Comparison of ENCODE assay signal across 11 cellular contexts in genomic region chr22:42072606-42073330, GRCh38. TPM values are rescaled to one million over a fixed set of nuclear protein-coding genes. Genes with fewer than 3 reads are reported as not detected.
DNase-seq lines count a peak whose midpoint lies in the region; ATAC-seq and TF ChIP-seq lines count a peak whose summit lies in the region.
"Had no signal": no experiment of that assay in that cellular context is flagged by ENCODE, and none has a peak within 500 bp of the region (broad histone marks: within the 10 kb centered on the region; RNA-seq: fewer than 3 reads in every experiment).

No MANE protein-coding gene starts in this region.

- H3K36me3 Mint-ChIP-seq in activated naive CD8-positive, alpha-beta T cell treated with anti-CD3 and anti-CD28 coated beads, Interleukin-2, amount 50 U/mL, for 24 hours (ENCODE audit: low read depth) = peaks cover 3% of the 10 kb centered on the region
- H3K36me3 Mint-ChIP-seq in natural killer cell (no peaks in the 10 kb centered on the region), osteocyte (ENCODE audit: unreplicated experiment) (no peaks in the 10 kb centered on the region)

- in situ Hi-C loops in mammary epithelial cell (cut with MboI; ENCODE audit: low sequenced_read_pairs in 2 of 2) = no loop called here

- H2AFZ ChIP-seq in mammary epithelial cell (ENCODE audit: low read depth, low read length) = no peak overlapping the region

- no peaks in the 10 kb centered on the region for H3K27me3 Mint-ChIP-seq in activated naive CD8-positive, alpha-beta T cell treated with anti-CD3 and anti-CD28 coated beads, Interleukin-2, amount 50 U/mL, for 24 hours
- H3K27me3 Mint-ChIP-seq in natural killer cell (ENCODE audit: low read depth in 2 of 2) (no peaks in the 10 kb centered on the region), osteocyte (ENCODE audit: unreplicated experiment) (no peaks in the 10 kb centered on the region)

- H3K36me3 ChIP-seq in HUES64 (ENCODE audit: insufficient read depth, low read length) (no peaks in the 10 kb centered on the region), mammary epithelial cell (ENCODE audit: insufficient read depth, low read length) (no peaks in the 10 kb centered on the region)

- H3K27ac ChIP-seq in HUES64 (ENCODE audit: low read depth, low read length) (no peak overlapping the region), mammary epithelial cell (ENCODE audit: insufficient read depth, low read depth, low read length) (no peak overlapping the region)

- no peaks in the 10 kb centered on the region for H3K9me3 Mint-ChIP-seq in activated naive CD8-positive, alpha-beta T cell treated with anti-CD3 and anti-CD28 coated beads, Interleukin-2, amount 50 U/mL, for 24 hours
- H3K9me3 Mint-ChIP-seq in natural killer cell (no peaks in the 10 kb centered on the region), osteocyte (ENCODE audit: unreplicated experiment) (no peaks in the 10 kb centered on the region)

- H4K20me1 ChIP-seq in mammary epithelial cell (ENCODE audit: insufficient read depth, low read length) = no peaks in the 10 kb centered on the region

- peaks cover 30% of the 10 kb centered on the region for H3K4me1 Mint-ChIP-seq in activated naive CD8-positive, alpha-beta T cell treated with anti-CD3 and anti-CD28 coated beads, Interleukin-2, amount 50 U/mL, for 24 hours
- peaks cover 19 to 33% of the 10 kb centered on the region in 2 donors for H3K4me1 Mint-ChIP-seq in natural killer cell
- H3K4me1 Mint-ChIP-seq in osteocyte (ENCODE audit: unreplicated experiment) = peaks cover 19% of the 10 kb centered on the region

- H3K9me3 ChIP-seq in HUES64 (ENCODE audit: insufficient read depth, low read depth, low read length) = no peaks in the 10 kb centered on the region
- no peaks in the 10 kb centered on the region for H3K9me3 ChIP-seq in mammary epithelial cell (replicated peaks; ENCODE audit: insufficient read depth, low read length)
- H3K9me3 ChIP-seq: gastroesophageal sphincter, tibial nerve had no signal

- no peak for ATAC-seq in activated naive CD8-positive, alpha-beta T cell treated with anti-CD3 and anti-CD28 coated beads, Interleukin-2, amount 50 U/mL, for 24 hours
- ATAC-seq in natural killer cell = no peak
- no peak for ATAC-seq in GM21717 (IDR thresholded peaks at IDR 0.05; ENCODE audit: unreplicated experiment)
- ATAC-seq: gastroesophageal sphincter had no signal

- peaks cover 3% of the 10 kb centered on the region for H3K79me2 ChIP-seq in mammary epithelial cell (ENCODE audit: insufficient read depth, low read length)

- intact Hi-C loops in natural killer cell (cut with micrococcal nuclease) (no loop called here), mammary epithelial cell (cut with micrococcal nuclease) (no loop called here)

- CTCF ChIA-PET in mammary epithelial cell (lab: Charles Lee; ENCODE audit: low non-redundant PET) = no interaction called here

- BruUV-seq in mammary epithelial cell (replicated peaks; lab: Mats Ljungman, UMichigan) = no TSS peak

- TF ChIP-seq CTCF in GM12864 (IDR thresholded peaks at IDR 0.05; ENCODE audit: low read depth, low read length, missing control alignments) (peak; percentile 24), natural killer cell (IDR thresholded peaks at IDR 0.05) (no peak), mammary epithelial cell (conservative IDR thresholded peaks at IDR 0.05 in 1 of 2, IDR thresholded peaks at IDR 0.05 in 1 of 2; ENCODE audit: extremely low read depth in 1 of 2, insufficient read depth in 1 of 2, low read depth in 1 of 2, low read length in 2 of 2) (no peak), osteocyte (IDR thresholded peaks at IDR 0.05) (no peak)

- dilution Hi-C loops in mammary epithelial cell (cut with HindIII; ENCODE audit: low sequenced_read_pairs) = no loop called here

- H3K4me2 ChIP-seq in mammary epithelial cell (ENCODE audit: insufficient read depth, low read depth, low read length) = no peak overlapping the region

- peak overlapping the region; percentile 43 for H3K4me3 Mint-ChIP-seq in activated naive CD8-positive, alpha-beta T cell treated with anti-CD3 and anti-CD28 coated beads, Interleukin-2, amount 50 U/mL, for 24 hours
- H3K4me3 Mint-ChIP-seq in natural killer cell (peak overlapping the region; percentile 77), osteocyte (ENCODE audit: unreplicated experiment) (no peak overlapping the region)

- DNase-seq in GM12864 (ENCODE audit: low read depth) (no peak), natural killer cell (no peak), mammary epithelial cell (no peak), osteocyte (ENCODE audit: extremely low spot score, unreplicated experiment) (no peak)
- DNase-seq in activated naive CD8-positive, alpha-beta T cell treated with anti-CD3 and anti-CD28 coated beads, Interleukin-2, amount 50 U/mL, for 24 hours = no peak
- DNase-seq: NCI-H446, SHP77 had no signal

- H3K4me1 ChIP-seq in HUES64 (ENCODE audit: insufficient read depth, low read length) = peaks cover 20% of the 10 kb centered on the region
- H3K4me1 ChIP-seq in mammary epithelial cell (ENCODE audit: insufficient read depth, low read length) = peaks cover 20% of the 10 kb centered on the region

- H3K27me3 ChIP-seq in HUES64 (ENCODE audit: insufficient read depth, low read length) (peaks cover 17% of the 10 kb centered on the region), mammary epithelial cell (ENCODE audit: insufficient read depth, low read length) (no peaks in the 10 kb centered on the region)
- H3K27me3 ChIP-seq: gastroesophageal sphincter, tibial nerve had no signal

- H3K4me3 ChIP-seq in GM12864 (ENCODE audit: low read depth, low read length) (no peak overlapping the region), HUES64 (ENCODE audit: low read length) (no peak overlapping the region), mammary epithelial cell (replicated peaks in 1 of 3; ENCODE audit: insufficient read depth in 1 of 3, low read depth in 2 of 3, low read length in 3 of 3) (no peak overlapping the region)

- H3K27ac Mint-ChIP-seq in activated naive CD8-positive, alpha-beta T cell treated with anti-CD3 and anti-CD28 coated beads, Interleukin-2, amount 50 U/mL, for 24 hours = no peak overlapping the region
- H3K27ac Mint-ChIP-seq in natural killer cell (peak overlapping the region; percentile 18 to 79), osteocyte (ENCODE audit: unreplicated experiment) (no peak overlapping the region)

- WGBS in HUES64 = 75% methylated on average over 8 of the region's 8 CpGs
- WGBS in mammary epithelial cell (ENCODE audit: low coverage, missing lambda C conversion rate) = 77% methylated on average over 7 of the region's 8 CpGs

- H3K9ac ChIP-seq in HUES64 (ENCODE audit: low read depth, low read length) (0 out of 2 replicates have a peak overlapping the region, but pooled peaks have one; percentile 91), mammary epithelial cell (ENCODE audit: insufficient read depth, low read length) (no peak overlapping the region)

RNA-seq across cellular contexts. Expression of gene PHETA2, which starts 1.3 kb away (rescaled TPM):
- polyA plus RNA-seq in HUES64 (2013, experiment 1 of 2) = 4.5 TPM
- 4.4 TPM for polyA plus RNA-seq in HUES64 (2013, experiment 2 of 2)
- total RNA-seq in natural killer cell = 1 to 10 TPM; 1.2 to 2.3 (median 1.8) TPM
- 1 to 10 TPM in 1 of 2 donors, under 1 TPM in 1; 0.71 to 4.3 TPM for total RNA-seq in mammary epithelial cell
- polyA plus RNA-seq in mammary epithelial cell = 1.3 TPM
- 3.8 TPM for polyA minus RNA-seq in mammary epithelial cell
- not detected in 2 replicates for total RNA-seq in osteocyte

RNA-seq across cellular contexts. Expression of gene NAGA, which starts 2.2 kb away (rescaled TPM):
- polyA plus RNA-seq in HUES64 (2013, experiment 1 of 2) = 13.9 TPM
- 19.1 TPM for polyA plus RNA-seq in HUES64 (2013, experiment 2 of 2)
- 10 to 100 TPM; 12.8 to 15.7 (median 14.2) TPM for total RNA-seq in natural killer cell
- total RNA-seq in mammary epithelial cell = 10 to 100 TPM; 15.8 to 23.5 TPM
- polyA plus RNA-seq in mammary epithelial cell = 22.1 TPM
- polyA minus RNA-seq in mammary epithelial cell = 44.7 TPM
- total RNA-seq in osteocyte = 23.5 and 24.8 TPM in 2 replicates

RNA-seq across cellular contexts. Expression of gene SMDT1, which starts 6.7 kb away (rescaled TPM):
- 35.8 TPM for polyA plus RNA-seq in HUES64 (2013, experiment 1 of 2)
- polyA plus RNA-seq in HUES64 (2013, experiment 2 of 2) = 34.0 TPM
- total RNA-seq in natural killer cell = 10 to 100 TPM; 37.7 to 51.0 (median 45.1) TPM
- total RNA-seq in mammary epithelial cell = 10 to 100 TPM in 1 of 2 donors, 1 to 10 TPM in 1; 2.7 to 47.1 TPM
- polyA plus RNA-seq in mammary epithelial cell = 35.9 TPM
- 21.2 TPM for polyA minus RNA-seq in mammary epithelial cell
- total RNA-seq in osteocyte = 67.9 and 76.5 TPM in 2 replicates

RNA-seq across cellular contexts. Expression of gene NDUFA6, which starts 17.8 kb away (rescaled TPM):
- polyA plus RNA-seq in HUES64 (2013, experiment 1 of 2) = 112 TPM
- polyA plus RNA-seq in HUES64 (2013, experiment 2 of 2) = 101 TPM
- total RNA-seq in natural killer cell (10 to 100 TPM; 50.4 to 69.7 (median 63.8) TPM), mammary epithelial cell (10 to 100 TPM; 32.2 to 98.7 TPM), osteocyte (58.5 and 69.2 TPM in 2 replicates)
- polyA plus RNA-seq in mammary epithelial cell = 57.6 TPM
- 32.3 TPM for polyA minus RNA-seq in mammary epithelial cell

RNA-seq across cellular contexts. Expression of gene CYP2D6, which starts 57.8 kb away (rescaled TPM):
- 0.45 TPM for polyA plus RNA-seq in HUES64 (2013, experiment 1 of 2)
- 0.38 TPM for polyA plus RNA-seq in HUES64 (2013, experiment 2 of 2)
- 1 to 10 TPM; 3.8 to 5.5 (median 3.9) TPM for total RNA-seq in natural killer cell
- total RNA-seq in mammary epithelial cell = 1 to 10 TPM; 1.0 to 2.7 TPM
- 0.32 TPM for polyA plus RNA-seq in mammary epithelial cell
- polyA minus RNA-seq in mammary epithelial cell = not detected
- 1.4 and 1.5 TPM in 2 replicates for total RNA-seq in osteocyte

Comparison
In these comparisons a context has a peak if more than half of its experiments do, and no peak if none do; other contexts are left out.
1. H3K27ac Mint-ChIP-seq: peak in natural killer cell (2 of 2); none in activated naive CD8-positive, alpha-beta T cell treated with anti-CD3 and anti-CD28 coated beads, Interleukin-2, amount 50 U/mL, for 24 hours (single experiment) and osteocyte (single experiment).